ENCODE assay signal across 8 cellular contexts in the genomic region with DNA sequence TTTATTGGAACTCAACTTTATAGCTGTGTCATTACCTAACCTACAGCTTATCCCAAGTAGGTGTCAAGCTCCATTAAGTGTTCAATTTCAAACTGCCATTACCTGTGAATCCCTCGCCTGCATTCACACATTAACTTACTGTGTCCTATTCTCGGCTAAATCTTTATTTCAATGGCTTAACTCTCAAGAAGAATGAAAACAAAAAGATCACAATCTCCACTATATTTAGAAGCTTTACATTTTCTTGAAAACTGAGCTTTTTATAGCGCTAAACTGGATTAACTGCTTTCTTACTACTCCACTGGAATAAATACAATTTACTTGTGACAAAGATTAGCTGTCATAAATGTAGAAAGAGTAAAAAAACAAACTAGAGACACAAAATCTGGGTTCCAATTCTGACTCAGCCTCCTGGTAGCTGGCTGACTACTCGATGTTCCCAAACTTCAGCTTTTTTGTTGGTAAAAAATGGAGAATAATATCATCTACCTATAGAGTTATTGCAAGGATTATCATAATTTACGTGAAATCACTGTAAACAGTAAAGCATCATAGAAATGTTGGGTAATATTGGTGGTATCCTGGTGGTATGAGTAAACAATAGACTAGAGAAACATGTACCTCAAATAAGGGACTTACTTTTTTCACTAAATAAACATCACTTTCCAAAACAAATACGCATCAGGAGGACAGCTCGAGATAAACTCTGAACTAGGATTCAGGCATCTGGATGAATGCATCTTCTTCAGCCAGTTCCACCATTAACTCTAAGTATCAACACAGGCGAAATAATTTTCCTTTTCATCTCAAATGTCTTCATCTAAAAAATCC.
A peak's percentile ranks its signal among the peaks of the same experiment; 100 is the strongest.
DNase-seq lines count a peak whose midpoint lies in the region; ATAC-seq and TF ChIP-seq lines count a peak whose summit lies in the region.

No MANE protein-coding gene starts in this region.

- TF ChIP-seq CTCF in WERI-Rb-1 (IDR thresholded peaks at IDR 0.05; ENCODE audit: low read depth, low read length) (no peak), foreskin fibroblast (IDR thresholded peaks at IDR 0.05; ENCODE audit: low read depth, low read length) (no peak)

- H3K4me3 ChIP-seq in WERI-Rb-1 (ENCODE audit: low read depth, low read length) (peak overlapping the region; percentile 76), foreskin fibroblast (ENCODE audit: low read depth in 1 of 2, low read length in 2 of 2) (peak overlapping the region; percentile 64 to 67), skin epidermis (peak overlapping the region in 6 of 7 experiments; percentile 72 to 85 (median 74))

- H3K9me3 ChIP-seq in WERI-Rb-1 (ENCODE audit: severe bottlenecking), result peaks cover 1% of the 10 kb centered on the region

- no peaks in the 10 kb centered on the region for H3K27me3 ChIP-seq in WERI-Rb-1 (ENCODE audit: insufficient read depth, low read depth, severe bottlenecking)

- peaks cover 4% of the 10 kb centered on the region for H3K36me3 ChIP-seq in WERI-Rb-1

- H3K27ac ChIP-seq in WERI-Rb-1 (no peak overlapping the region), skin epidermis (peak overlapping the region in 2 of 21 experiments; percentile 77 to 92)

- ATAC-seq in HG03039 (IDR thresholded peaks at IDR 0.05; ENCODE audit: unreplicated experiment), result no peak

- peak; percentile 10 for DNase-seq in NCI-H526 treated with DMSO at 0.1 percent for 48 hours (lab: John Stamatoyannopoulos, UW)
- no peak for DNase-seq in NCI-H526 (lab: John Stamatoyannopoulos, UW)
- no peak for DNase-seq in WERI-Rb-1
- no peak for DNase-seq in foreskin fibroblast
- no peak for DNase-seq in NCI-H774 (lab: John Stamatoyannopoulos, UW)
- DNase-seq in NCI-H1436 (lab: John Stamatoyannopoulos, UW), result no peak
